1 cellular context compared by ENCODE assay signal in genomic region chr7:139075871-139076686, GRCh38.
A peak's percentile ranks its signal among the peaks of the same experiment; 100 is the strongest.
TF ChIP-seq lines count a peak whose summit lies in the region.

No MANE protein-coding gene starts in this region.

TF ChIP-seq in HepG2, 621 proteins besides CTCF, POLR2A, EP300 and RAD21 (continued from another document):
- TF ChIP-seq, protein P1, sequence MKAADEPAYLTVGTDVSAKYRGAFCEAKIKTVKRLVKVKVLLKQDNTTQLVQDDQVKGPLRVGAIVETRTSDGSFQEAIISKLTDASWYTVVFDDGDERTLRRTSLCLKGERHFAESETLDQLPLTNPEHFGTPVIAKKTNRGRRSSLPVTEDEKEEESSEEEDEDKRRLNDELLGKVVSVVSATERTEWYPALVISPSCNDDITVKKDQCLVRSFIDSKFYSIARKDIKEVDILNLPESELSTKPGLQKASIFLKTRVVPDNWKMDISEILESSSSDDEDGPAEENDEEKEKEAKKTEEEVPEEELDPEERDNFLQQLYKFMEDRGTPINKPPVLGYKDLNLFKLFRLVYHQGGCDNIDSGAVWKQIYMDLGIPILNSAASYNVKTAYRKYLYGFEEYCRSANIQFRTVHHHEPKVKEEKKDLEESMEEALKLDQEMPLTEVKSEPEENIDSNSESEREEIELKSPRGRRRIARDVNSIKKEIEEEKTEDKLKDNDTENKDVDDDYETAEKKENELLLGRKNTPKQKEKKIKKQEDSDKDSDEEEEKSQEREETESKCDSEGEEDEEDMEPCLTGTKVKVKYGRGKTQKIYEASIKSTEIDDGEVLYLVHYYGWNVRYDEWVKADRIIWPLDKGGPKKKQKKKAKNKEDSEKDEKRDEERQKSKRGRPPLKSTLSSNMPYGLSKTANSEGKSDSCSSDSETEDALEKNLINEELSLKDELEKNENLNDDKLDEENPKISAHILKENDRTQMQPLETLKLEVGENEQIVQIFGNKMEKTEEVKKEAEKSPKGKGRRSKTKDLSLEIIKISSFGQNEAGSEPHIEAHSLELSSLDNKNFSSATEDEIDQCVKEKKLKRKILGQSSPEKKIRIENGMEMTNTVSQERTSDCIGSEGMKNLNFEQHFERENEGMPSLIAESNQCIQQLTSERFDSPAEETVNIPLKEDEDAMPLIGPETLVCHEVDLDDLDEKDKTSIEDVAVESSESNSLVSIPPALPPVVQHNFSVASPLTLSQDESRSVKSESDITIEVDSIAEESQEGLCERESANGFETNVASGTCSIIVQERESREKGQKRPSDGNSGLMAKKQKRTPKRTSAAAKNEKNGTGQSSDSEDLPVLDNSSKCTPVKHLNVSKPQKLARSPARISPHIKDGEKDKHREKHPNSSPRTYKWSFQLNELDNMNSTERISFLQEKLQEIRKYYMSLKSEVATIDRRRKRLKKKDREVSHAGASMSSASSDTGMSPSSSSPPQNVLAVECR (CRISPR knock-in tag; IDR thresholded peaks at IDR 0.05; ENCODE audit: borderline replicate concordance): peak; percentile 36; the same call in 1 of the 2 replicates
- peak; percentile 64; the same call in 1 of the 2 replicates for TF ChIP-seq NCOR1 (IDR thresholded peaks at IDR 0.05; ENCODE audit: borderline replicate concordance, low read length)
- no peak for TF ChIP-seq SOX13 (IDR thresholded peaks at IDR 0.05)
- 0 out of 4 replicates have a peak, but pooled peaks of 1 of the 2 experiments have one; percentile 11 for TF ChIP-seq SOX13 (CRISPR knock-in tag; conservative IDR thresholded peaks at IDR 0.05 in 1 of 2, IDR thresholded peaks at IDR 0.05 in 1 of 2)
- 0 out of 2 replicates have a peak, but pooled peaks have one; percentile 36 for TF ChIP-seq ZNF709 (CRISPR knock-in tag; IDR thresholded peaks at IDR 0.05)
- 0 out of 2 replicates have a peak, but pooled peaks have one; percentile 13 for TF ChIP-seq RXRB (CRISPR knock-in tag; IDR thresholded peaks at IDR 0.05; ENCODE audit: borderline replicate concordance)
- peak; percentile 17 for TF ChIP-seq ZEB1 (IDR thresholded peaks at IDR 0.05; ENCODE audit: insufficient replicate concordance, low read depth)
